ENCODE assay signal across 27 cellular contexts in the genomic region with DNA sequence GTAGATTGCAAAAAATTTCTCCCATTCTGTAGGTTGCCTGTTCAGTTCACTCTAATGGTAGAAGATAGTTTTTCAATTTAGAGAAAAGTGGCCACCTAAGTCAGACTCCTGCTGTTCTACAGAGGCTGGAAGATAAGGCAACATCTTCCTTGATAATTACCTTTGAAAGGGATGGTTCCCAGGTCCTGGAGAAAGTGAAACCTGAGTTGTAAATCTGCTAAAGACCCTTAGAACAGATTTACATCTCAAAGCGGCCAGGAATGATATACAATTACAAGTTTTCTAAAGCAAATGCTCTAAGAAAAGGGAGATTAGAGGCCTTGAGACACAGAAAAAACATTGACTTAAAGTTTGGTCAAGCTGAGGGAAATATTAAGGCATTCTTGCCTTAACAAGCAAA.
"Had no signal": no experiment of that assay in that cellular context is flagged by ENCODE, and none has a peak within 500 bp of the region (broad histone marks: within the 10 kb centered on the region; RNA-seq: fewer than 3 reads in every experiment).

No MANE protein-coding gene starts in this region.

- H3K27ac Mint-ChIP-seq: mesothelial cell of epicardium; naive B cell; natural killer cell; nephron progenitor cell; progenitor cell of endocrine pancreas; stimulated activated memory B cell treated with anti-CD40 and anti-IgM and Interleukin-4, amounts not matched to agents 10 μg/mL and 1 μg/mL and 100 μg/mL, for 72 hours; stimulated activated naive CD8-positive, alpha-beta T cell treated with anti-CD3 and anti-CD28 coated beads, Interleukin-15, amount 100 ng/mL, for 72 hours had no signal

- H3K4me2 ChIP-seq: smooth muscle cell had no signal

- H3K27ac ChIP-seq: lower lobe of right lung, ovary, right atrium auricular region, right lobe of liver, transverse colon, upper lobe of left lung, vagina had no signal

- H3K4me3 ChIP-seq: lower lobe of right lung, ovary, right atrium auricular region, right lobe of liver, smooth muscle cell, transverse colon, upper lobe of left lung, vagina had no signal

- H3K36me3 Mint-ChIP-seq: mesothelial cell of epicardium; naive B cell; stimulated activated memory B cell treated with anti-CD40 and anti-IgM and Interleukin-4, amounts not matched to agents 10 μg/mL and 1 μg/mL and 100 μg/mL, for 72 hours had no signal

- H3K27me3 ChIP-seq: ovary, right atrium auricular region, right lobe of liver, transverse colon, upper lobe of left lung, vagina had no signal

- H3K27me3 Mint-ChIP-seq: naive B cell; progenitor cell of endocrine pancreas; stimulated activated memory B cell treated with anti-CD40 and anti-IgM and Interleukin-4, amounts not matched to agents 10 μg/mL and 1 μg/mL and 100 μg/mL, for 72 hours; stimulated activated naive CD8-positive, alpha-beta T cell treated with anti-CD3 and anti-CD28 coated beads, Interleukin-15, amount 100 ng/mL, for 72 hours had no signal

- H3K4me1 ChIP-seq: lower lobe of right lung, right atrium auricular region, right lobe of liver, transverse colon, upper lobe of left lung, vagina had no signal

- ATAC-seq: left lobe of liver; left ventricle myocardium superior; lower lobe of right lung; natural killer cell; right lobe of liver; stimulated activated memory B cell treated with anti-CD40 and anti-IgM and Interleukin-4, amounts not matched to agents 10 μg/mL and 1 μg/mL and 100 μg/mL, for 72 hours; stimulated activated naive CD8-positive, alpha-beta T cell treated with anti-CD3 and anti-CD28 coated beads, Interleukin-15, amount 100 ng/mL, for 72 hours had no signal

- H3K4me3 Mint-ChIP-seq: mesothelial cell of epicardium; naive B cell; natural killer cell; nephron progenitor cell; stimulated activated memory B cell treated with anti-CD40 and anti-IgM and Interleukin-4, amounts not matched to agents 10 μg/mL and 1 μg/mL and 100 μg/mL, for 72 hours; stimulated activated naive CD8-positive, alpha-beta T cell treated with anti-CD3 and anti-CD28 coated beads, Interleukin-15, amount 100 ng/mL, for 72 hours had no signal

- H3K4me1 Mint-ChIP-seq: mesothelial cell of epicardium; naive B cell; natural killer cell; nephron progenitor cell; stimulated activated memory B cell treated with anti-CD40 and anti-IgM and Interleukin-4, amounts not matched to agents 10 μg/mL and 1 μg/mL and 100 μg/mL, for 72 hours; stimulated activated naive CD8-positive, alpha-beta T cell treated with anti-CD3 and anti-CD28 coated beads, Interleukin-15, amount 100 ng/mL, for 72 hours had no signal

- DNase-seq: hippocampal formation; islet precursor cell; left ventricle myocardium superior; lower lobe of right lung; mammary epithelial cell; mesenchymal stem cell; naive B cell; natural killer cell; nephron progenitor cell; ovary; right lobe of liver; stimulated activated CD4-positive, alpha-beta T cell treated with anti-CD3 and anti-CD28 coated beads, Interleukin-1b, Interleukin-23, amount 100 ng/mL, for 48 hours; stimulated activated CD4-positive, alpha-beta T cell treated with anti-CD3 and anti-CD28 coated beads, Interleukin-2, amount 100 ng/mL, for 48 hours; stimulated activated CD4-positive, alpha-beta T cell treated with anti-CD3 and anti-CD28 coated beads, Interleukin-4, amount 100 ng/mL, for 4 hours; stimulated activated CD8-positive, alpha-beta memory T cell treated with anti-CD3 and anti-CD28 coated beads, Interleukin-4, amount 100 ng/mL, for 48 hours; stimulated activated naive CD4-positive, alpha-beta T cell treated with Interleukin-2 at 50 U/mL for 16 hours; stimulated activated naive CD8-positive, alpha-beta T cell treated with anti-CD3 and anti-CD28 coated beads, Interleukin-15, amount 100 ng/mL, for 72 hours; substantia nigra; transverse colon; upper lobe of left lung had no signal

- H3K36me3 ChIP-seq: lower lobe of right lung, ovary, right atrium auricular region, right lobe of liver, transverse colon, upper lobe of left lung, vagina had no signal
